Comparison of ENCODE assay signal across 20 cellular contexts in genomic region chr20:11053310-11053709, GRCh38.
DNase-seq lines count a peak whose midpoint lies in the region; ATAC-seq, FAIRE-seq and TF ChIP-seq lines count a peak whose summit lies in the region.
"Had no signal": no experiment of that assay in that cellular context is flagged by ENCODE, and none has a peak within 500 bp of the region (broad histone marks: within the 10 kb centered on the region; RNA-seq: fewer than 3 reads in every experiment).

No MANE protein-coding gene starts in this region.

- H3K23ac ChIP-seq in IMR-90 (ENCODE audit: low read depth, low read length), result no peak overlapping the region

- H2AK9ac ChIP-seq in IMR-90 (replicated peaks; ENCODE audit: low read depth, low read length, poor library complexity), result no peak overlapping the region

- H3K4me3 Mint-ChIP-seq in nephron progenitor cell, result peak overlapping the region; percentile 17
- no peak overlapping the region for H3K4me3 Mint-ChIP-seq in activated CD8-positive, alpha-beta T cell treated with anti-CD3 and anti-CD28 coated beads, Interleukin-2, amount 10 ng/mL, durations not matched to agents 7 days and 5 days
- H3K4me3 Mint-ChIP-seq: B cell; CD4-positive, alpha-beta T cell; CD8-positive, alpha-beta T cell had no signal

- H4K8ac ChIP-seq in IMR-90 (ENCODE audit: low read depth in 2 of 2, low read length in 2 of 2), result no peak overlapping the region

- H3K9ac ChIP-seq in IMR-90 (ENCODE audit: low read depth, low read length), result no peak overlapping the region
- H3K9ac ChIP-seq: BLaER1 treated with 17β-estradiol and CSF1 and Interleukin-3, amounts not matched to agents 10 nM and 100 nM had no signal

- peaks cover 4% of the 10 kb centered on the region for H3K9me3 Mint-ChIP-seq in nephron progenitor cell
- H3K9me3 Mint-ChIP-seq in activated CD8-positive, alpha-beta T cell treated with anti-CD3 and anti-CD28 coated beads, Interleukin-2, amount 10 ng/mL, durations not matched to agents 7 days and 5 days (ENCODE audit: insufficient read depth), result no peaks in the 10 kb centered on the region
- H3K9me3 Mint-ChIP-seq: CD4-positive, alpha-beta T cell had no signal

- POLR2A ChIA-PET in A549 (lab: Yijun Ruan, JAX), result interaction anchor here (0.7 kb wide), 1 partner anchor 380 kb away, joined by 3 read pairs; the partner anchor contains the start of gene JAG1
- POLR2A ChIA-PET in IMR-90 (lab: Charles Lee; ENCODE audit: unreplicated experiment), result no interaction called here
- POLR2A ChIA-PET in activated CD8-positive, alpha-beta T cell treated with anti-CD3 and anti-CD28 coated beads, Interleukin-2, amount 10 ng/mL, durations not matched to agents 7 days and 5 days (lab: Charles Lee), result no interaction called here

- H2BK15ac ChIP-seq in IMR-90 (ENCODE audit: low read depth, low read length), result no peak overlapping the region

- no peak overlapping the region for H4K91ac ChIP-seq in IMR-90 (ENCODE audit: insufficient read depth, low read depth, low read length)

- H3K27ac ChIP-seq in A549 (no peak overlapping the region), IMR-90 (ENCODE audit: insufficient read depth, low read length) (no peak overlapping the region), suprapubic skin (no peak overlapping the region)
- H3K27ac ChIP-seq: BLaER1 treated with 17β-estradiol and CSF1 and Interleukin-3, amounts not matched to agents 10 nM and 100 nM; C4-2B had no signal

- H4K5ac ChIP-seq in IMR-90 (ENCODE audit: low read depth, low read length), result no peak overlapping the region

- H4K20me1 ChIP-seq in IMR-90 (ENCODE audit: insufficient read depth, low read length), result no peaks in the 10 kb centered on the region
- H4K20me1 ChIP-seq: BLaER1 treated with 17β-estradiol and CSF1 and Interleukin-3, amounts not matched to agents 10 nM and 100 nM had no signal

- no peak for TF ChIP-seq POLR2A in A549 (IDR thresholded peaks at IDR 0.05; ENCODE audit: low read length)
- no peak for TF ChIP-seq POLR2A in IMR-90 (IDR thresholded peaks at IDR 0.05; ENCODE audit: low read depth, low read length)
- no peak for TF ChIP-seq POLR2A in suprapubic skin (IDR thresholded peaks at IDR 0.05)

- TF ChIP-seq EP300 in A549 (IDR thresholded peaks at IDR 0.05) (no peak), suprapubic skin (IDR thresholded peaks at IDR 0.05) (no peak)

- H3K56ac ChIP-seq in IMR-90 (ENCODE audit: extremely low read depth, insufficient read depth, low read length), result no peak overlapping the region

- dilution Hi-C loops in IMR-90 (cut with HindIII; ENCODE audit: low sequenced_read_pairs, unreplicated experiment), result no loop called here

- no peak overlapping the region for H2BK120ac ChIP-seq in IMR-90 (ENCODE audit: low read depth, low read length)

- H3K18ac ChIP-seq in IMR-90 (ENCODE audit: low read depth, low read length), result no peak overlapping the region

- H2BK5ac ChIP-seq in IMR-90 (ENCODE audit: low read depth, low read length, poor library complexity, severe bottlenecking), result no peak overlapping the region

- H3K27me3 Mint-ChIP-seq in nephron progenitor cell (ENCODE audit: low read depth, poor library complexity), result no peaks in the 10 kb centered on the region
- no peaks in the 10 kb centered on the region for H3K27me3 Mint-ChIP-seq in activated CD8-positive, alpha-beta T cell treated with anti-CD3 and anti-CD28 coated beads, Interleukin-2, amount 10 ng/mL, durations not matched to agents 7 days and 5 days (ENCODE audit: low read depth)
- H3K27me3 Mint-ChIP-seq: B cell; CD4-positive, alpha-beta T cell had no signal

- H3K27me3 ChIP-seq in IMR-90 (ENCODE audit: control insufficient read depth, insufficient read depth, low read length) (no peaks in the 10 kb centered on the region), suprapubic skin (no peaks in the 10 kb centered on the region)
- H3K27me3 ChIP-seq: BLaER1 treated with 17β-estradiol and CSF1 and Interleukin-3, amounts not matched to agents 10 nM and 100 nM had no signal

- H3K79me1 ChIP-seq in IMR-90 (ENCODE audit: low read depth in 1 of 2, low read length in 2 of 2), result no peaks in the 10 kb centered on the region

- no peak for TF ChIP-seq CTCF in A549 (IDR thresholded peaks at IDR 0.05)
- no peak for TF ChIP-seq CTCF in IMR-90 (conservative IDR thresholded peaks at IDR 0.05; ENCODE audit: low read depth, low read length)
- no peak for TF ChIP-seq CTCF in nephron progenitor cell (IDR thresholded peaks at IDR 0.05)
- TF ChIP-seq CTCF in suprapubic skin (IDR thresholded peaks at IDR 0.05), result no peak

- no peak overlapping the region for H2AFZ ChIP-seq in IMR-90 (replicated peaks; ENCODE audit: low read length, poor library complexity)

- peaks cover 73% of the 10 kb centered on the region for H3K4me1 Mint-ChIP-seq in nephron progenitor cell
- no peaks in the 10 kb centered on the region for H3K4me1 Mint-ChIP-seq in activated CD8-positive, alpha-beta T cell treated with anti-CD3 and anti-CD28 coated beads, Interleukin-2, amount 10 ng/mL, durations not matched to agents 7 days and 5 days (ENCODE audit: low read depth)
- H3K4me1 Mint-ChIP-seq: B cell had no signal

- no peak overlapping the region for H2BK20ac ChIP-seq in IMR-90 (ENCODE audit: low read depth, low read length)

- peaks cover 4% of the 10 kb centered on the region for H3K36me3 Mint-ChIP-seq in nephron progenitor cell (ENCODE audit: low read depth)
- H3K36me3 Mint-ChIP-seq in activated CD8-positive, alpha-beta T cell treated with anti-CD3 and anti-CD28 coated beads, Interleukin-2, amount 10 ng/mL, durations not matched to agents 7 days and 5 days (ENCODE audit: low read depth), result no peaks in the 10 kb centered on the region
- H3K36me3 Mint-ChIP-seq: CD8-positive, alpha-beta T cell had no signal

- H3K27ac Mint-ChIP-seq in nephron progenitor cell, result no peak overlapping the region
- H3K27ac Mint-ChIP-seq in activated CD8-positive, alpha-beta T cell treated with anti-CD3 and anti-CD28 coated beads, Interleukin-2, amount 10 ng/mL, durations not matched to agents 7 days and 5 days, result no peak overlapping the region
- H3K27ac Mint-ChIP-seq: B cell; CD4-positive, alpha-beta T cell; CD8-positive, alpha-beta T cell had no signal

- no peak overlapping the region for H2AK5ac ChIP-seq in IMR-90 (ENCODE audit: low read depth, low read length)

- DNase-seq in A549 (ENCODE audit: low read depth in 1 of 2, low spot score in 1 of 2), result no peak
- DNase-seq in IMR-90, result no peak
- no peak for DNase-seq in nephron progenitor cell
- DNase-seq in activated CD8-positive, alpha-beta T cell treated with anti-CD3 and anti-CD28 coated beads, Interleukin-2, amount 10 ng/mL, durations not matched to agents 7 days and 5 days, result no peak
- no peak for DNase-seq in suprapubic skin (ENCODE audit: low spot score in 2 of 2)
- DNase-seq: 8988T; AML-193; Caco-2; Calu3; CD4-positive, alpha-beta T cell; CD8-positive, alpha-beta T cell; DMS79 treated with DMSO at 0.1 percent for 48 hours; GF-D8 had no signal

- CTCF ChIA-PET in A549 (lab: Yijun Ruan, JAX) (interaction anchor here (0.9 to 1.5 kb wide), 2 partner anchors 31 to 152 kb away, joined by 3 to 4 read pairs; no protein-coding TSS in a partner anchor), IMR-90 (lab: Yijun Ruan, JAX) (no interaction called here)
- CTCF ChIA-PET in activated CD8-positive, alpha-beta T cell treated with anti-CD3 and anti-CD28 coated beads, Interleukin-2, amount 10 ng/mL, durations not matched to agents 7 days and 5 days (lab: Charles Lee), result no interaction called here

- no peak overlapping the region for H3K4me3 ChIP-seq in A549
- H3K4me3 ChIP-seq in IMR-90 (ENCODE audit: insufficient read depth, low read depth, low read length), result no peak overlapping the region
- no peak overlapping the region for H3K4me3 ChIP-seq in suprapubic skin
- H3K4me3 ChIP-seq: BLaER1 treated with 17β-estradiol and CSF1 and Interleukin-3, amounts not matched to agents 10 nM and 100 nM had no signal

- in situ Hi-C loops in IMR-90 (cut with MboI; ENCODE audit: low sequenced_read_pairs), result no loop called here

- no TSS peak for BruUV-seq in IMR-90 (replicated peaks; lab: Mats Ljungman, UMichigan)

- intact Hi-C loops in IMR-90 (cut with micrococcal nuclease), result no loop called here

- no peaks in the 10 kb centered on the region for H3K9me3 ChIP-seq in A549
- H3K9me3 ChIP-seq in IMR-90 (ENCODE audit: control insufficient read depth, insufficient read depth, low read length), result no peaks in the 10 kb centered on the region
- no peaks in the 10 kb centered on the region for H3K9me3 ChIP-seq in suprapubic skin
- H3K9me3 ChIP-seq: Caco-2 had no signal

- FAIRE-seq in A549 (lab: Jason Lieb, UNC), result no peak
- FAIRE-seq: D721Med, G401.6, GM12891, GM19239 had no signal

- H3K9me1 ChIP-seq in IMR-90 (ENCODE audit: insufficient read depth, low read length), result no peaks in the 10 kb centered on the region

- H3K14ac ChIP-seq in IMR-90 (replicated peaks; ENCODE audit: low read depth, low read length), result no peak overlapping the region

- no peak overlapping the region for H3K4me2 ChIP-seq in A549
- H3K4me2 ChIP-seq in IMR-90 (ENCODE audit: low read depth, low read length), result no peak overlapping the region
- H3K4me2 ChIP-seq: BLaER1 treated with 17β-estradiol and CSF1 and Interleukin-3, amounts not matched to agents 10 nM and 100 nM had no signal

- H3K36me3 ChIP-seq in IMR-90 (ENCODE audit: control insufficient read depth, insufficient read depth, low read length) (no peaks in the 10 kb centered on the region), suprapubic skin (no peaks in the 10 kb centered on the region)
- H3K36me3 ChIP-seq: BLaER1 treated with 17β-estradiol and CSF1 and Interleukin-3, amounts not matched to agents 10 nM and 100 nM had no signal

- no peak overlapping the region for H3K4ac ChIP-seq in IMR-90 (ENCODE audit: low read depth, low read length)

- TF ChIP-seq RAD21 in A549 (conservative IDR thresholded peaks at IDR 0.05 in 1 of 2, IDR thresholded peaks at IDR 0.05 in 1 of 2), result no peak
- TF ChIP-seq RAD21 in IMR-90 (IDR thresholded peaks at IDR 0.05; ENCODE audit: low read length), result no peak

- H3K4me1 ChIP-seq in A549, result peaks cover 9% of the 10 kb centered on the region; the same call in 2 of the 3 replicates
- H3K4me1 ChIP-seq in IMR-90 (ENCODE audit: control insufficient read depth, insufficient read depth, low read length), result no peaks in the 10 kb centered on the region
- no peaks in the 10 kb centered on the region for H3K4me1 ChIP-seq in suprapubic skin
- H3K4me1 ChIP-seq: Caco-2 had no signal

- ATAC-seq in A549 (no peak), IMR-90 (ENCODE audit: low read depth) (no peak)
- ATAC-seq in activated CD8-positive, alpha-beta T cell treated with anti-CD3 and anti-CD28 coated beads, Interleukin-2, amount 10 ng/mL, durations not matched to agents 7 days and 5 days, result no peak
- ATAC-seq: CD8-positive, alpha-beta T cell had no signal

TF ChIP-seq in A549, 52 proteins besides CTCF, POLR2A, EP300 and RAD21 (continues in another document):
- TF ChIP-seq MAFK (IDR thresholded peaks at IDR 0.05; ENCODE audit: partially characterized antibody), result peak; percentile 77

TF ChIP-seq in IMR-90, 13 proteins besides CTCF, POLR2A, EP300 and RAD21 (continues in another document):
- TF ChIP-seq MAFK (IDR thresholded peaks at IDR 0.05; ENCODE audit: low read depth, low read length), result peak; percentile 28; the same call in 1 of the 2 replicates
